ENCODE assay signal across 19 cellular contexts in genomic region chr19:54256250-54257115, GRCh38. TPM values are rescaled to one million over a fixed set of nuclear protein-coding genes. Genes with fewer than 3 reads are reported as not detected.
"Had no signal": no experiment of that assay in that cellular context is flagged by ENCODE, and none has a peak within 500 bp of the region (broad histone marks: within the 10 kb centered on the region; RNA-seq: fewer than 3 reads in every experiment).

No MANE protein-coding gene starts in this region.

- H3K4me3 Mint-ChIP-seq: activated CD4-positive, alpha-beta T cell treated with anti-CD3 and anti-CD28 coated beads, Interleukin-2, amount 10 ng/mL, durations not matched to agents 24 days and 14 days; activated naive CD8-positive, alpha-beta T cell treated with anti-CD3 and anti-CD28 coated beads, Interleukin-2, amount 50 U/mL, for 24 hours; activated T-helper 17 cell treated with anti-CD3 and anti-CD28 coated beads, Interleukin-2, amount 50 U/mL, for 72 hours; T-helper 2 cell treated with Interferon-gamma antibody and Interleukin-4, amounts not matched to agents 5 μg/mL and 100 μg/mL, for 36 hours had no signal

- H3K36me3 ChIP-seq: gastrocnemius medialis, left lung, SJCRH30, upper lobe of left lung had no signal

- H3K4me1 Mint-ChIP-seq: activated CD4-positive, alpha-beta T cell treated with anti-CD3 and anti-CD28 coated beads, Interleukin-2, amount 10 ng/mL, durations not matched to agents 24 days and 14 days; activated naive CD8-positive, alpha-beta T cell treated with anti-CD3 and anti-CD28 coated beads, Interleukin-2, amount 50 U/mL, for 24 hours; activated T-helper 17 cell treated with anti-CD3 and anti-CD28 coated beads, Interleukin-2, amount 50 U/mL, for 72 hours had no signal

- DNase-seq: activated CD4-positive, alpha-beta T cell treated with anti-CD3 and anti-CD28 coated beads, Interleukin-2, amount 10 ng/mL, durations not matched to agents 24 days and 14 days; activated CD4-positive, CD25-positive, alpha-beta regulatory T cell; activated naive CD4-positive, alpha-beta T cell treated with Interleukin-2 at 50 U/mL for 16 hours; activated naive CD8-positive, alpha-beta T cell treated with anti-CD3 and anti-CD28 coated beads, Interleukin-2, amount 50 U/mL, for 24 hours; cerebellar nuclear complex; gastrocnemius medialis; mesendoderm; SJCRH30; stimulated activated CD4-positive, alpha-beta T cell treated with anti-CD3 and anti-CD28 coated beads, Interleukin-4, amount 100 ng/mL, for 24 hours; stimulated activated naive CD4-positive, alpha-beta T cell; upper lobe of left lung had no signal

- ATAC-seq: activated naive CD8-positive, alpha-beta T cell treated with anti-CD3 and anti-CD28 coated beads, Interleukin-2, amount 50 U/mL, for 24 hours; activated T-helper 17 cell treated with anti-CD3 and anti-CD28 coated beads, Interleukin-2, amount 50 U/mL, for 72 hours; gastrocnemius medialis had no signal

- H3K4me1 ChIP-seq: gastrocnemius medialis, SJCRH30 had no signal

- H3K27ac ChIP-seq: gastrocnemius medialis, left lung, SJCRH30 had no signal

- H3K9me3 ChIP-seq: gastrocnemius medialis, left lung, SJCRH30, upper lobe of left lung had no signal

- H3K9me3 Mint-ChIP-seq: activated CD4-positive, alpha-beta T cell treated with anti-CD3 and anti-CD28 coated beads, Interleukin-2, amount 10 ng/mL, durations not matched to agents 24 days and 14 days; activated naive CD8-positive, alpha-beta T cell treated with anti-CD3 and anti-CD28 coated beads, Interleukin-2, amount 50 U/mL, for 24 hours; activated T-helper 17 cell treated with anti-CD3 and anti-CD28 coated beads, Interleukin-2, amount 50 U/mL, for 72 hours; T-helper 2 cell treated with Interferon-gamma antibody and Interleukin-4, amounts not matched to agents 5 μg/mL and 100 μg/mL, for 36 hours had no signal

- H3K4me3 ChIP-seq: SJCRH30, skin epidermis had no signal

RNA-seq across cellular contexts. Expression of gene LILRB5, which starts 0.6 kb away (rescaled TPM):
- total RNA-seq: activated CD4-positive, alpha-beta T cell treated with anti-CD3 and anti-CD28 coated beads, Interleukin-2, amount 10 ng/mL, durations not matched to agents 24 days and 14 days; activated T-helper 17 cell treated with anti-CD3 and anti-CD28 coated beads, Interleukin-2, amount 50 U/mL, for 72 hours; dermis microvascular lymphatic vessel endothelial cell; epithelial cell of proximal tubule; osteocyte; pulmonary artery endothelial cell had no signal

RNA-seq across cellular contexts. Expression of gene LILRA6, which starts 13.9 kb away (rescaled TPM):
- total RNA-seq: dermis microvascular lymphatic vessel endothelial cell, epithelial cell of proximal tubule, osteocyte, pulmonary artery endothelial cell, SJCRH30 had no signal

RNA-seq across cellular contexts. Expression of gene LILRB2, which starts 24.4 kb away (rescaled TPM):
- total RNA-seq: activated CD4-positive, alpha-beta T cell treated with anti-CD3 and anti-CD28 coated beads, Interleukin-2, amount 10 ng/mL, durations not matched to agents 24 days and 14 days; activated T-helper 17 cell treated with anti-CD3 and anti-CD28 coated beads, Interleukin-2, amount 50 U/mL, for 72 hours; dermis microvascular lymphatic vessel endothelial cell; epithelial cell of proximal tubule; osteocyte; pulmonary artery endothelial cell; SJCRH30 had no signal

RNA-seq across cellular contexts. Expression of gene LILRB3, which starts 33.7 kb away (rescaled TPM):
- total RNA-seq: dermis microvascular lymphatic vessel endothelial cell, epithelial cell of proximal tubule, osteocyte, pulmonary artery endothelial cell had no signal
